Comparison of ENCODE assay signal across 1 cellular context in genomic region chr17:67573987-67574657, GRCh38.
TF ChIP-seq lines count a peak whose summit lies in the region.

No MANE protein-coding gene starts in this region.

TF ChIP-seq in SK-N-SH, 30 proteins besides CTCF, POLR2A, EP300 and RAD21 (continued from another document):
- TF ChIP-seq NRF1 (IDR thresholded peaks at IDR 0.05; ENCODE audit: low read depth, low read length) (no peak), TEAD4 (IDR thresholded peaks at IDR 0.05; ENCODE audit: borderline replicate concordance, insufficient read depth) (no peak), YY1 (IDR thresholded peaks at IDR 0.05; ENCODE audit: low read depth) (no peak), FOXJ3 (CRISPR knock-in tag; IDR thresholded peaks at IDR 0.05) (no peak), TAF1 (IDR thresholded peaks at IDR 0.05; ENCODE audit: borderline replicate concordance, low read depth, low read length) (no peak), MXI1 (IDR thresholded peaks at IDR 0.05; ENCODE audit: low read depth, low read length) (no peak), SIN3A (IDR thresholded peaks at IDR 0.05; ENCODE audit: borderline replicate concordance, low read depth, low read length) (no peak), EZH2phosphoT487 (IDR thresholded peaks at IDR 0.05; ENCODE audit: borderline replicate concordance, low read depth) (no peak)
